In genomic region chr9:106718996-106719395, GRCh38 we compare ENCODE assay signal across 16 cellular contexts.
A peak's percentile ranks its signal among the peaks of the same experiment; 100 is the strongest.
DNase-seq lines count a peak whose midpoint lies in the region; ATAC-seq and TF ChIP-seq lines count a peak whose summit lies in the region.
"Had no signal": no experiment of that assay in that cellular context is flagged by ENCODE, and none has a peak within 500 bp of the region (broad histone marks: within the 10 kb centered on the region; RNA-seq: fewer than 3 reads in every experiment).

No MANE protein-coding gene starts in this region.

- peaks cover 17% of the 10 kb centered on the region for H3K4me1 ChIP-seq in psoas muscle
- H3K4me1 ChIP-seq: Peyer's patch had no signal

- no peaks in the 10 kb centered on the region for H3K27me3 ChIP-seq in psoas muscle (ENCODE audit: insufficient read depth in 3 of 3, low read length in 2 of 3)
- H3K27me3 ChIP-seq: Peyer's patch had no signal

- no peaks in the 10 kb centered on the region for H3K36me3 ChIP-seq in psoas muscle (ENCODE audit: insufficient read depth in 1 of 2, low read depth in 1 of 2)
- H3K36me3 ChIP-seq: Peyer's patch had no signal

- H3K27ac Mint-ChIP-seq in stimulated activated memory B cell treated with anti-CD40 and anti-IgM and Interleukin-4, amounts not matched to agents 10 μg/mL and 1 μg/mL and 100 μg/mL, for 72 hours = no peak overlapping the region
- H3K27ac Mint-ChIP-seq in activated naive CD8-positive, alpha-beta T cell treated with anti-CD3 and anti-CD28 coated beads, Interleukin-2, amount 50 U/mL, for 24 hours = no peak overlapping the region
- H3K27ac Mint-ChIP-seq: activated CD8-positive, alpha-beta T cell treated with anti-CD3 and anti-CD28 coated beads, Interleukin-2, amount 10 ng/mL, durations not matched to agents 7 days and 5 days; natural killer cell treated with Interleukin-12 subunit alpha and Interleukin-12 subunit beta and Interleukin-15 and Interleukin-18, amount 100 ng/mL, for 72 hours; stimulated activated naive CD8-positive, alpha-beta T cell treated with anti-CD3 and anti-CD28 coated beads, Interleukin-15, amount 100 ng/mL, for 72 hours had no signal

- no peaks in the 10 kb centered on the region for H3K4me1 Mint-ChIP-seq in stimulated activated memory B cell treated with anti-CD40 and anti-IgM and Interleukin-4, amounts not matched to agents 10 μg/mL and 1 μg/mL and 100 μg/mL, for 72 hours
- no peaks in the 10 kb centered on the region for H3K4me1 Mint-ChIP-seq in activated naive CD8-positive, alpha-beta T cell treated with anti-CD3 and anti-CD28 coated beads, Interleukin-2, amount 50 U/mL, for 24 hours
- H3K4me1 Mint-ChIP-seq: stimulated activated naive CD8-positive, alpha-beta T cell treated with anti-CD3 and anti-CD28 coated beads, Interleukin-15, amount 100 ng/mL, for 72 hours had no signal

- H3K27ac ChIP-seq in psoas muscle = peak overlapping the region; percentile 4
- H3K27ac ChIP-seq: Peyer's patch had no signal

- H3K4me3 Mint-ChIP-seq in stimulated activated memory B cell treated with anti-CD40 and anti-IgM and Interleukin-4, amounts not matched to agents 10 μg/mL and 1 μg/mL and 100 μg/mL, for 72 hours = no peak overlapping the region
- H3K4me3 Mint-ChIP-seq in activated naive CD8-positive, alpha-beta T cell treated with anti-CD3 and anti-CD28 coated beads, Interleukin-2, amount 50 U/mL, for 24 hours = no peak overlapping the region
- H3K4me3 Mint-ChIP-seq: activated CD8-positive, alpha-beta T cell treated with anti-CD3 and anti-CD28 coated beads, Interleukin-2, amount 10 ng/mL, durations not matched to agents 7 days and 5 days; natural killer cell treated with Interleukin-12 subunit alpha and Interleukin-12 subunit beta and Interleukin-15 and Interleukin-18, amount 100 ng/mL, for 72 hours; stimulated activated naive CD8-positive, alpha-beta T cell treated with anti-CD3 and anti-CD28 coated beads, Interleukin-15, amount 100 ng/mL, for 72 hours had no signal

- DNase-seq in EH (ENCODE audit: low read depth) (peak; percentile 80), fibroblast of the conjunctiva (ENCODE audit: low read depth) (peak; percentile 33), psoas muscle (no peak)
- no peak for DNase-seq in activated CD8-positive, alpha-beta memory T cell treated with anti-CD3 and anti-CD28 coated beads for 24 hours
- DNase-seq in activated naive CD8-positive, alpha-beta T cell treated with anti-CD3 and anti-CD28 coated beads, Interleukin-2, amount 50 U/mL, for 24 hours = no peak
- DNase-seq: activated CD8-positive, alpha-beta T cell treated with anti-CD3 and anti-CD28 coated beads, Interleukin-2, amount 10 ng/mL, durations not matched to agents 7 days and 5 days; activated naive CD4-positive, alpha-beta T cell; GF-D8; NCI-H1092 treated with DMSO at 0.1 percent for 48 hours; Peyer's patch; stimulated activated naive CD8-positive, alpha-beta T cell treated with anti-CD3 and anti-CD28 coated beads, Interleukin-15, amount 100 ng/mL, for 72 hours had no signal

- H3K4me3 ChIP-seq in psoas muscle = no peak overlapping the region
- H3K4me3 ChIP-seq: Peyer's patch had no signal

- H3K9me3 ChIP-seq in psoas muscle = no peaks in the 10 kb centered on the region
- H3K9me3 ChIP-seq: Peyer's patch had no signal

- WGBS in psoas muscle, 3 donors = 55 to 75% (median 63%) methylated on average over 1 of the region's 1 CpG

- TF ChIP-seq CTCF in psoas muscle (IDR thresholded peaks at IDR 0.05) = no peak

- H3K9me3 Mint-ChIP-seq in stimulated activated memory B cell treated with anti-CD40 and anti-IgM and Interleukin-4, amounts not matched to agents 10 μg/mL and 1 μg/mL and 100 μg/mL, for 72 hours = peaks cover 4% of the 10 kb centered on the region
- peaks cover 6% of the 10 kb centered on the region for H3K9me3 Mint-ChIP-seq in activated naive CD8-positive, alpha-beta T cell treated with anti-CD3 and anti-CD28 coated beads, Interleukin-2, amount 50 U/mL, for 24 hours
- H3K9me3 Mint-ChIP-seq: natural killer cell treated with Interleukin-12 subunit alpha and Interleukin-12 subunit beta and Interleukin-15 and Interleukin-18, amount 100 ng/mL, for 72 hours had no signal

- intact Hi-C loops in psoas muscle (cut with DNase I) = no loop called here

- ATAC-seq in SK-N-SH treated with all-trans-retinoic acid at 6 μM for 48 hours (peak; percentile 76), psoas muscle (peak in 2 of 4 donors; percentile 25 to 40), GM19328 (IDR thresholded peaks at IDR 0.05; ENCODE audit: unreplicated experiment) (no peak)
- no peak for ATAC-seq in stimulated activated memory B cell treated with anti-CD40 and anti-IgM and Interleukin-4, amounts not matched to agents 10 μg/mL and 1 μg/mL and 100 μg/mL, for 72 hours
- no peak for ATAC-seq in activated naive CD8-positive, alpha-beta T cell treated with anti-CD3 and anti-CD28 coated beads, Interleukin-2, amount 50 U/mL, for 24 hours
- ATAC-seq: activated CD8-positive, alpha-beta T cell treated with anti-CD3 and anti-CD28 coated beads, Interleukin-2, amount 10 ng/mL, durations not matched to agents 7 days and 5 days; natural killer cell treated with Interleukin-12 subunit alpha and Interleukin-12 subunit beta and Interleukin-15 and Interleukin-18, amount 100 ng/mL, for 72 hours; sciatic nerve; stimulated activated naive CD8-positive, alpha-beta T cell treated with anti-CD3 and anti-CD28 coated beads, Interleukin-15, amount 100 ng/mL, for 72 hours had no signal

- H3K36me3 Mint-ChIP-seq in stimulated activated memory B cell treated with anti-CD40 and anti-IgM and Interleukin-4, amounts not matched to agents 10 μg/mL and 1 μg/mL and 100 μg/mL, for 72 hours = no peaks in the 10 kb centered on the region
- no peaks in the 10 kb centered on the region for H3K36me3 Mint-ChIP-seq in activated naive CD8-positive, alpha-beta T cell treated with anti-CD3 and anti-CD28 coated beads, Interleukin-2, amount 50 U/mL, for 24 hours (ENCODE audit: low read depth)
- H3K36me3 Mint-ChIP-seq: natural killer cell treated with Interleukin-12 subunit alpha and Interleukin-12 subunit beta and Interleukin-15 and Interleukin-18, amount 100 ng/mL, for 72 hours had no signal

- H3K27me3 Mint-ChIP-seq in stimulated activated memory B cell treated with anti-CD40 and anti-IgM and Interleukin-4, amounts not matched to agents 10 μg/mL and 1 μg/mL and 100 μg/mL, for 72 hours = no peaks in the 10 kb centered on the region
- no peaks in the 10 kb centered on the region for H3K27me3 Mint-ChIP-seq in activated naive CD8-positive, alpha-beta T cell treated with anti-CD3 and anti-CD28 coated beads, Interleukin-2, amount 50 U/mL, for 24 hours
- H3K27me3 Mint-ChIP-seq: stimulated activated naive CD8-positive, alpha-beta T cell treated with anti-CD3 and anti-CD28 coated beads, Interleukin-15, amount 100 ng/mL, for 72 hours had no signal

TF ChIP-seq in SK-N-SH treated with all-trans-retinoic acid at 6 μM for 48 hours, 23 proteins besides CTCF, POLR2A, EP300 and RAD21:
- TF ChIP-seq CSDC2 (CRISPR knock-in tag; IDR thresholded peaks at IDR 0.05) = no peak
- TF ChIP-seq ISL1 (CRISPR knock-in tag; IDR thresholded peaks at IDR 0.05) = 0 out of 2 replicates have a peak, but pooled peaks have one; percentile 24
TF ChIP-seq in SK-N-SH treated with all-trans-retinoic acid at 6 μM for 48 hours: peak in this region for 1.

Comparison
In these comparisons a context has a peak if more than half of its experiments do, and no peak if none do; other contexts are left out.
1. DNase-seq: peak in EH (single experiment) and fibroblast of the conjunctiva (single experiment); none in psoas muscle (0 of 2), activated CD8-positive, alpha-beta memory T cell treated with anti-CD3 and anti-CD28 coated beads for 24 hours (single experiment) and activated naive CD8-positive, alpha-beta T cell treated with anti-CD3 and anti-CD28 coated beads, Interleukin-2, amount 50 U/mL, for 24 hours (single experiment).